ENCODE assay signal across 19 cellular contexts in genomic region chr5:154516475-154516874, GRCh38. TPM values are rescaled to one million over a fixed set of nuclear protein-coding genes. Genes with fewer than 3 reads are reported as not detected.
DNase-seq lines count a peak whose midpoint lies in the region; ATAC-seq and TF ChIP-seq lines count a peak whose summit lies in the region.
"Had no signal": no experiment of that assay in that cellular context is flagged by ENCODE, and none has a peak within 500 bp of the region (broad histone marks: within the 10 kb centered on the region; RNA-seq: fewer than 3 reads in every experiment).

No MANE protein-coding gene starts in this region.

- 84% methylated on average over 5 of the region's 5 CpGs for WGBS in heart right ventricle, 2 donors

- RAD21 ChIA-PET in HCT116 (lab: Charles Lee; ENCODE audit: low non-redundant PET in 1 of 2, low total read pairs in 2 of 2, uncharacterized antibody in 2 of 2, unreplicated experiment in 2 of 2), result no interaction called here

- no peak for TF ChIP-seq POLR2A in HCT116 (IDR thresholded peaks at IDR 0.05; ENCODE audit: borderline replicate concordance, extremely low read depth, insufficient read depth, insufficient read length)

- no peak overlapping the region for H3K9ac ChIP-seq in HCT116 (ENCODE audit: low read length)

- BruUV-seq in HCT116 (replicated peaks; lab: Mats Ljungman, UMichigan), result no TSS peak

- H3K36me3 ChIP-seq in HCT116 (ENCODE audit: control insufficient read depth in 1 of 2, insufficient read depth in 2 of 2, low read length in 2 of 2) (no peaks in the 10 kb centered on the region), heart right ventricle (no peaks in the 10 kb centered on the region)

- H3K9me2 ChIP-seq in HCT116 (ENCODE audit: insufficient read depth), result no peaks in the 10 kb centered on the region

- CTCF ChIA-PET in HCT116 (lab: Charles Lee), result no interaction called here

- H3K27ac ChIP-seq in HCT116 (ENCODE audit: low read depth, low read length) (no peak overlapping the region), heart right ventricle (no peak overlapping the region)
- H3K27ac ChIP-seq: HL-60 had no signal

- H3K27me3 ChIP-seq in HCT116 (ENCODE audit: insufficient read depth, low read length), result no peaks in the 10 kb centered on the region
- H3K27me3 ChIP-seq in heart right ventricle, result peaks cover 0 to 48% (median 37%) of the 10 kb centered on the region in 7 donors

- POLR2A ChIA-PET in HCT116 (lab: Charles Lee), result no interaction called here

- H3K4me1 ChIP-seq in HCT116 (ENCODE audit: control insufficient read depth in 1 of 2, insufficient read depth in 2 of 2, low read length in 2 of 2), result peaks cover 5 to 17% of the 10 kb centered on the region in 2 experiments; a peak in 3 of 4 replicates
- peaks cover 0 to 5% (median 0%) of the 10 kb centered on the region in 9 donors for H3K4me1 ChIP-seq in heart right ventricle

- intact Hi-C loops in HCT116 (cut with micrococcal nuclease), result no loop called here
- intact Hi-C loops in heart right ventricle (cut with DNase I), result no loop called here

- DNase-seq in ELF-1 (ENCODE audit: low read depth, low spot score) (peak; percentile 37), HCT116 (ENCODE audit: low read depth, low spot score) (no peak), RKO (ENCODE audit: low spot score) (peak; percentile 15), islet precursor cell (peak; percentile 72), SIG-M5 (lab: John Stamatoyannopoulos, UW) (no peak), heart right ventricle (no peak)
- DNase-seq: CD8-positive, alpha-beta T cell; HCEC 1CT; KBM-7; MM.1S; NCI-H1417; NCI-H2029; NCI-H2227 treated with DMSO at 0.1 percent for 48 hours; Right ventricle myocardium superior had no signal

- peak; percentile 33; the same call in 1 of the 2 replicates for TF ChIP-seq RAD21 in HCT116 (IDR thresholded peaks at IDR 0.05; ENCODE audit: low read depth)

- no peak for TF ChIP-seq CTCF in HCT116 (IDR thresholded peaks at IDR 0.05 in 2 of 3, conservative IDR thresholded peaks at IDR 0.05 in 1 of 3; ENCODE audit: borderline replicate concordance in 1 of 3, insufficient read depth in 1 of 3, low read depth in 2 of 3, low read length in 2 of 3)
- TF ChIP-seq CTCF in heart right ventricle (IDR thresholded peaks at IDR 0.05), result no peak

- no peak for ATAC-seq in HCT116
- no peak for ATAC-seq in HG03457 (IDR thresholded peaks at IDR 0.05; ENCODE audit: unreplicated experiment)
- ATAC-seq in heart right ventricle, result no peak
- ATAC-seq: CD8-positive, alpha-beta T cell had no signal

- no peak overlapping the region for H3K4me3 ChIP-seq in HCT116 (replicated peaks in 1 of 2; ENCODE audit: low read depth in 1 of 2, low read length in 2 of 2)
- no peak overlapping the region for H3K4me3 ChIP-seq in heart right ventricle

- no peaks in the 10 kb centered on the region for H3K9me3 ChIP-seq in HCT116 (ENCODE audit: control insufficient read depth in 1 of 2, insufficient read depth in 1 of 2, low read depth in 1 of 2, low read length in 2 of 2)
- no peaks in the 10 kb centered on the region for H3K9me3 ChIP-seq in heart right ventricle

- H3K4me2 ChIP-seq in HCT116 (ENCODE audit: low read length), result no peak overlapping the region

- no peaks in the 10 kb centered on the region for H4K20me1 ChIP-seq in HCT116 (ENCODE audit: insufficient read depth)

- H3K79me2 ChIP-seq in HCT116 (ENCODE audit: insufficient read depth, low read length), result no peaks in the 10 kb centered on the region

- no peak overlapping the region for H2AFZ ChIP-seq in HCT116 (ENCODE audit: low read depth, low read length, poor library complexity, severe bottlenecking)

TF ChIP-seq in HCT116, 20 proteins besides CTCF, POLR2A, EP300 and RAD21:
- TF ChIP-seq REST (IDR thresholded peaks at IDR 0.05; ENCODE audit: low read depth), result no peak
- no peak for TF ChIP-seq SIN3A (IDR thresholded peaks at IDR 0.05; ENCODE audit: low read depth)
- no peak for TF ChIP-seq SP1 (IDR thresholded peaks at IDR 0.05; ENCODE audit: low read depth)
- TF ChIP-seq TCF7L2 (IDR thresholded peaks at IDR 0.05; ENCODE audit: borderline replicate concordance, extremely low read depth, insufficient read depth, insufficient read length), result no peak
- TF ChIP-seq ATF3 (IDR thresholded peaks at IDR 0.05), result no peak
- TF ChIP-seq MAX (IDR thresholded peaks at IDR 0.05), result no peak
- TF ChIP-seq YY1 (IDR thresholded peaks at IDR 0.05; ENCODE audit: extremely low read depth, insufficient replicate concordance, low read depth, low read length), result no peak
- TF ChIP-seq ZFX (IDR thresholded peaks at IDR 0.05), result no peak
- no peak for TF ChIP-seq EZH2phosphoT487 (IDR thresholded peaks at IDR 0.05; ENCODE audit: borderline replicate concordance)
- TF ChIP-seq ELF1 (IDR thresholded peaks at IDR 0.05; ENCODE audit: borderline replicate concordance, low read depth), result no peak
TF ChIP-seq in HCT116: peak in this region for 0.

RNA-seq across cellular contexts. Expression of gene HAND1, which starts 38.4 kb away (rescaled TPM):
- total RNA-seq in HCT116 (2021; ENCODE audit: unreplicated experiment) (not detected), heart right ventricle (10 to 100 TPM; 22.2 to 33.0 (median 24.8) TPM)
- 0.03 TPM in 1 of 2 replicates, not detected in the other for polyA plus RNA-seq in HCT116 (2012)
- polyA plus RNA-seq in heart right ventricle, result 10 to 100 TPM; 16.8 to 18.4 TPM
- total RNA-seq: CD8-positive, alpha-beta T cell; T-helper 2 cell treated with Interferon-gamma antibody and Interleukin-4, amounts not matched to agents 100 ng/mL and 5 ng/mL, for 36 hours had no signal
- polyA plus RNA-seq: AG04450, BJ had no signal

Comparison
In these comparisons a context has a peak if more than half of its experiments do, and no peak if none do; other contexts are left out.
1. DNase-seq: peak in ELF-1 (single experiment), RKO (single experiment) and islet precursor cell (single experiment); none in HCT116 (single experiment), SIG-M5 (single experiment) and heart right ventricle (0 of 2).
2. RNA of gene HAND1, which starts 38.4 kb away (total RNA-seq): 22.2 to 33.0 TPM in heart right ventricle; not detected in HCT116 (single experiment); every median in the first group is over 10 times any median in the second.